Comparison of ENCODE assay signal across 8 cellular contexts in genomic region chr19:34773555-34773864, GRCh38. TPM values are rescaled to one million over a fixed set of nuclear protein-coding genes. Genes with fewer than 3 reads are reported as not detected.
DNase-seq lines count a peak whose midpoint lies in the region; ATAC-seq, FAIRE-seq and TF ChIP-seq lines count a peak whose summit lies in the region.

No MANE protein-coding gene starts in this region.

- no peaks in the 10 kb centered on the region for H3K9me3 Mint-ChIP-seq in activated naive CD4-positive, alpha-beta T cell treated with anti-CD3 and anti-CD28 coated beads for 36 hours
- H3K9me3 Mint-ChIP-seq in astrocyte (ENCODE audit: unreplicated experiment), result peaks cover 28% of the 10 kb centered on the region

- WGBS in transverse colon (ENCODE audit: low coverage in 1 of 2), 2 donors, result 58 to 72% methylated on average over 2 of the region's 2 CpGs

- no peak for DNase-seq in activated naive CD4-positive, alpha-beta T cell treated with anti-CD3 and anti-CD28 coated beads for 36 hours
- no peak for DNase-seq in activated naive CD4-positive, alpha-beta T cell treated with anti-CD3 and anti-CD28 coated beads, Interleukin-2, amount 50 U/mL, for 16 hours
- DNase-seq in astrocyte (ENCODE audit: low read depth), result no peak
- DNase-seq in lower lobe of right lung, result no peak
- DNase-seq in transverse colon, result no peak
- no peak for DNase-seq in substantia nigra (lab: John Stamatoyannopoulos, UW)
- no peak for DNase-seq in DMS 273 (lab: John Stamatoyannopoulos, UW; ENCODE audit: unreplicated experiment)

- H3K9me3 ChIP-seq in astrocyte (ENCODE audit: insufficient read depth, low read depth, low read length) (peaks cover 6% of the 10 kb centered on the region), lower lobe of right lung (no peaks in the 10 kb centered on the region), transverse colon (no peaks in the 10 kb centered on the region)

- no peak overlapping the region for H3K27ac Mint-ChIP-seq in activated naive CD4-positive, alpha-beta T cell treated with anti-CD3 and anti-CD28 coated beads for 36 hours
- H3K27ac Mint-ChIP-seq in astrocyte (ENCODE audit: unreplicated experiment), result no peak overlapping the region

- ATAC-seq in lower lobe of right lung (no peak), HG02642 (IDR thresholded peaks at IDR 0.05; ENCODE audit: poor library complexity, unreplicated experiment) (no peak)

- H3K4me3 Mint-ChIP-seq in activated naive CD4-positive, alpha-beta T cell treated with anti-CD3 and anti-CD28 coated beads for 36 hours, result peak overlapping the region; percentile 92
- H3K4me3 Mint-ChIP-seq in astrocyte (ENCODE audit: unreplicated experiment), result peak overlapping the region; percentile 95

- H3K36me3 Mint-ChIP-seq in activated naive CD4-positive, alpha-beta T cell treated with anti-CD3 and anti-CD28 coated beads for 36 hours (ENCODE audit: low read depth), result peaks cover 2% of the 10 kb centered on the region
- H3K36me3 Mint-ChIP-seq in astrocyte (ENCODE audit: low read depth, unreplicated experiment), result peaks cover 27% of the 10 kb centered on the region

- intact Hi-C loops in activated naive CD4-positive, alpha-beta T cell treated with anti-CD3 and anti-CD28 coated beads for 36 hours (cut with micrococcal nuclease), result loop anchor here (1.0 to 10.0 kb wide), 4 partner anchors 40 to 191 kb away; partner anchors contain the start of genes SCGB2B2, ZNF30, ZNF302 and ZNF792
- intact Hi-C loops in lower lobe of right lung (cut with DNase I) (no loop called here), transverse colon (cut with DNase I; ENCODE audit: low total_unique reads) (no loop called here)

- H3K36me3 ChIP-seq in astrocyte (ENCODE audit: insufficient read depth, low read length) (no peaks in the 10 kb centered on the region), lower lobe of right lung (peaks cover 8% of the 10 kb centered on the region), transverse colon (no peaks in the 10 kb centered on the region)

- no peak overlapping the region for H3K27ac ChIP-seq in astrocyte (ENCODE audit: low read depth, low read length)
- no peak overlapping the region for H3K27ac ChIP-seq in lower lobe of right lung
- H3K27ac ChIP-seq in transverse colon, result peak overlapping the region in 1 of 4 donors; percentile 86
- H3K27ac ChIP-seq in substantia nigra (ENCODE audit: low read depth, low read length, poor library complexity, severe bottlenecking), result no peak overlapping the region

- H3K4me1 Mint-ChIP-seq in activated naive CD4-positive, alpha-beta T cell treated with anti-CD3 and anti-CD28 coated beads for 36 hours (ENCODE audit: low read depth), result peaks cover 12% of the 10 kb centered on the region
- peaks cover 3% of the 10 kb centered on the region for H3K4me1 Mint-ChIP-seq in astrocyte (ENCODE audit: low read depth, unreplicated experiment)

- CTCF ChIA-PET in activated naive CD4-positive, alpha-beta T cell treated with anti-CD3 and anti-CD28 coated beads for 36 hours (lab: Charles Lee), result no interaction called here

- peak overlapping the region; percentile 97 for H2AFZ ChIP-seq in astrocyte (ENCODE audit: low read depth, low read length)

- no peak for FAIRE-seq in astrocyte (lab: Jason Lieb, UNC)

- H3K4me1 ChIP-seq in astrocyte (ENCODE audit: insufficient read depth, low read length) (peaks cover 8% of the 10 kb centered on the region), lower lobe of right lung (peaks cover 13% of the 10 kb centered on the region), transverse colon (peaks cover 6 to 14% (median 8%) of the 10 kb centered on the region in 4 donors)

- no peaks in the 10 kb centered on the region for H4K20me1 ChIP-seq in astrocyte (ENCODE audit: insufficient read depth, low read length)

- H3K4me2 ChIP-seq in astrocyte (ENCODE audit: low read length), result peak overlapping the region; percentile 96

- in situ Hi-C loops in transverse colon (cut with MboI; ENCODE audit: low pct_ligation_motif_present in 1 of 4, low pct_unique_long_range_greater_than_20kb in 1 of 4, low sequenced_read_pairs in 3 of 4), result no loop called here

- TF ChIP-seq CTCF in astrocyte (IDR thresholded peaks at IDR 0.05; ENCODE audit: insufficient read depth, low read depth, low read length) (no peak), lower lobe of right lung (IDR thresholded peaks at IDR 0.05) (no peak), transverse colon (IDR thresholded peaks at IDR 0.05) (no peak)

- H3K4me3 ChIP-seq in astrocyte (ENCODE audit: insufficient read depth, low read depth, low read length) (peak overlapping the region; percentile 89), lower lobe of right lung (peak overlapping the region; percentile 94), transverse colon (peak overlapping the region in 3 of 4 donors; percentile 47 to 90 (median 57))

- H3K79me2 ChIP-seq in astrocyte (ENCODE audit: insufficient read depth, low read length), result peaks cover 13% of the 10 kb centered on the region

- H3K9ac ChIP-seq in astrocyte (ENCODE audit: low read length), result no peak overlapping the region

- no peaks in the 10 kb centered on the region for H3K27me3 Mint-ChIP-seq in activated naive CD4-positive, alpha-beta T cell treated with anti-CD3 and anti-CD28 coated beads for 36 hours (ENCODE audit: low read depth)
- H3K27me3 Mint-ChIP-seq in astrocyte (ENCODE audit: low read depth, unreplicated experiment), result peaks cover 4% of the 10 kb centered on the region

- no peak for TF ChIP-seq POLR2A in transverse colon (IDR thresholded peaks at IDR 0.05)

- TF ChIP-seq EP300 in transverse colon (IDR thresholded peaks at IDR 0.05; ENCODE audit: low read depth), result no peak

- H3K27me3 ChIP-seq in astrocyte (ENCODE audit: insufficient read depth, low read length) (no peaks in the 10 kb centered on the region), lower lobe of right lung (ENCODE audit: low read depth) (peaks cover 4% of the 10 kb centered on the region), transverse colon (no peaks in the 10 kb centered on the region)

RNA-seq across cellular contexts. Expression of gene ZNF599, which starts 0.5 kb away (rescaled TPM):
- 1 to 10 TPM; 2.8 to 3.3 TPM for total RNA-seq in activated naive CD4-positive, alpha-beta T cell treated with anti-CD3 and anti-CD28 coated beads for 36 hours
- 4.8 and 5.7 TPM in 2 replicates for total RNA-seq in astrocyte
- 5.9 TPM for total RNA-seq in lower lobe of right lung
- total RNA-seq in transverse colon, result 1 to 10 TPM in 3 of 4 donors, not detected in 1; 4.1 to 7.1 (median 6.0) TPM

RNA-seq across cellular contexts. Expression of gene ZNF181, which starts 39.5 kb away (rescaled TPM):
- 1 to 10 TPM; 4.3 to 4.7 TPM for total RNA-seq in activated naive CD4-positive, alpha-beta T cell treated with anti-CD3 and anti-CD28 coated beads for 36 hours
- 4.8 and 5.2 TPM in 2 replicates for total RNA-seq in astrocyte
- total RNA-seq in lower lobe of right lung, result 12.4 TPM
- total RNA-seq in transverse colon, result 10 to 100 TPM in 3 of 4 donors, 1 to 10 TPM in 1; 7.1 to 23.8 (median 15.5) TPM
